16 cellular contexts compared by ENCODE assay signal in the genomic region with DNA sequence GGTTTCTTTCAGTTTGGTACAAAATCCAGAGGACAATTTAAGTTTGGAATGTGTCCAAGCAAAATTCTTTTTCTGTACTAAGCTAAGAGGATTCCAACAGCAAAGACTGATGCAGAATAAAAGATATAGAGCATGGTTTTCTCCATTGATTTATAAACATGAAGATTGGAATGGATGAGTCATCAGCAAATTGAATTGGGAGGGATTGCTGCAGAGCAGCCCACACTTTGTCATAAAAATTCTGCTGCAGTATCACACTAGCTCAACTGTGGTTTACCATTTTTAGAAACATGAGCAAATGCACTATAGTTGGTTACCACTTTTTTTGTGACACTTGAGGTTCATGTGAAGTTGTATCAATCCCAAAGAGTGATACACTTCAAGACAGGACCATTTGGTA. TPM values are rescaled to one million over a fixed set of nuclear protein-coding genes. Genes with fewer than 3 reads are reported as not detected.
A peak's percentile ranks its signal among the peaks of the same experiment; 100 is the strongest.
DNase-seq lines count a peak whose midpoint lies in the region; ATAC-seq and TF ChIP-seq lines count a peak whose summit lies in the region.
"Had no signal": no experiment of that assay in that cellular context is flagged by ENCODE, and none has a peak within 500 bp of the region (broad histone marks: within the 10 kb centered on the region; RNA-seq: fewer than 3 reads in every experiment).

No MANE protein-coding gene starts in this region.

- H3K9me3 ChIP-seq in left lung: no peaks in the 10 kb centered on the region
- H3K9me3 ChIP-seq: esophagus muscularis mucosa, pancreas had no signal

- TF ChIP-seq CTCF in KMS-11 (conservative IDR thresholded peaks at IDR 0.05; ENCODE audit: low read depth, low read length): no peak
- no peak for TF ChIP-seq CTCF in astrocyte of the spinal cord (IDR thresholded peaks at IDR 0.05; ENCODE audit: low read depth, low read length)
- no peak for TF ChIP-seq CTCF in left lung (IDR thresholded peaks at IDR 0.05)

- DNase-seq in AG20443 (ENCODE audit: low spot score): peak; percentile 64
- DNase-seq in astrocyte of the spinal cord (ENCODE audit: low read depth, low spot score): peak; percentile 83
- DNase-seq in left lung: no peak
- DNase-seq in activated gamma-delta T cell treated with Interleukin-2 at 50 U/mL for 16 hours: no peak
- no peak for DNase-seq in islet precursor cell
- DNase-seq: activated CD8-positive, alpha-beta T cell treated with anti-CD3 and anti-CD28 coated beads for 36 hours; amniotic stem cell; NCI-H526 treated with DMSO at 0.1 percent for 48 hours; pancreas had no signal

- no peaks in the 10 kb centered on the region for H3K79me2 ChIP-seq in KMS-11 (ENCODE audit: insufficient read depth, low read depth)

- H3K27ac ChIP-seq in KMS-11 (0 out of 2 replicates have a peak overlapping the region, but pooled peaks have one; percentile 8), left lung (peak overlapping the region in 1 of 2 donors; percentile 42)
- H3K27ac ChIP-seq: C4-2B, pancreas had no signal

- no peak overlapping the region for H3K9ac ChIP-seq in KMS-11

- no peaks in the 10 kb centered on the region for H3K36me3 ChIP-seq in KMS-11 (ENCODE audit: insufficient read depth)
- H3K36me3 ChIP-seq in left lung: no peaks in the 10 kb centered on the region
- H3K36me3 ChIP-seq: esophagus muscularis mucosa, pancreas had no signal

- H3K4me1 ChIP-seq in KMS-11 (ENCODE audit: low read depth, poor library complexity, severe bottlenecking): peaks cover 19% of the 10 kb centered on the region
- no peaks in the 10 kb centered on the region for H3K4me1 ChIP-seq in left lung
- H3K4me1 ChIP-seq: pancreas had no signal

- ATAC-seq in left lung (peak; percentile 55), HG03039 (IDR thresholded peaks at IDR 0.05; ENCODE audit: unreplicated experiment) (no peak), HG02759 (IDR thresholded peaks at IDR 0.05; ENCODE audit: unreplicated experiment) (no peak)
- ATAC-seq: activated CD8-positive, alpha-beta T cell treated with anti-CD3 and anti-CD28 coated beads for 36 hours; left lobe of liver had no signal

- H3K27me3 ChIP-seq in KMS-11 (ENCODE audit: insufficient read depth, low read depth) (no peaks in the 10 kb centered on the region), left lung (no peaks in the 10 kb centered on the region)
- H3K27me3 ChIP-seq: esophagus muscularis mucosa, pancreas had no signal

- no peak overlapping the region for H3K4me3 ChIP-seq in KMS-11 (IDR thresholded peaks at IDR 0.05; ENCODE audit: insufficient read depth, low read depth, low read length)
- H3K4me3 ChIP-seq in astrocyte of the spinal cord (ENCODE audit: low read depth, low read length): no peak overlapping the region
- no peak overlapping the region for H3K4me3 ChIP-seq in left lung
- H3K4me3 ChIP-seq: esophagus muscularis mucosa, pancreas had no signal

- in situ Hi-C loops in astrocyte of the spinal cord (cut with HindIII; ENCODE audit: low sequenced_read_pairs): no loop called here

- intact Hi-C loops in left lung (cut with DNase I): loop anchor here in 1 of 2 donors (10.0 kb wide), 1 partner anchor 45 kb away; no protein-coding TSS in a partner anchor

- no peak overlapping the region for H2AFZ ChIP-seq in KMS-11 (ENCODE audit: low read depth)

- H3K4me2 ChIP-seq in KMS-11: peak overlapping the region; percentile 64

- H4K20me1 ChIP-seq in KMS-11 (ENCODE audit: insufficient read depth): no peaks in the 10 kb centered on the region

RNA-seq across cellular contexts. Expression of gene LARP6, which starts 16.1 kb away (rescaled TPM):
- total RNA-seq in left lung: 1 to 10 TPM; 7.7 to 10.0 TPM
- total RNA-seq: T-helper 1 cell treated with Interleukin-12 subunit alpha and Interleukin-12 subunit beta and Interleukin-4 antibody, amounts not matched to agents 30 ng/mL and 1 ng/mL, for 36 hours had no signal

RNA-seq across cellular contexts. Expression of gene THAP10, which starts 22.2 kb away (rescaled TPM):
- total RNA-seq in left lung: 1 to 10 TPM; 1.8 to 2.2 TPM
- total RNA-seq: activated CD8-positive, alpha-beta T cell treated with anti-CD3 and anti-CD28 coated beads for 36 hours; T-helper 1 cell treated with Interleukin-12 subunit alpha and Interleukin-12 subunit beta and Interleukin-4 antibody, amounts not matched to agents 30 ng/mL and 1 ng/mL, for 36 hours had no signal

RNA-seq across cellular contexts. Expression of gene LRRC49, which starts 22.6 kb away (rescaled TPM):
- 1 to 10 TPM; 4.2 to 5.1 TPM for total RNA-seq in left lung
- total RNA-seq: activated CD8-positive, alpha-beta T cell treated with anti-CD3 and anti-CD28 coated beads for 36 hours; T-helper 1 cell treated with Interleukin-12 subunit alpha and Interleukin-12 subunit beta and Interleukin-4 antibody, amounts not matched to agents 30 ng/mL and 1 ng/mL, for 36 hours had no signal

Comparison
In these comparisons a context has a peak if more than half of its experiments do, and no peak if none do; other contexts are left out.
1. DNase-seq: peak in AG20443 (single experiment) and astrocyte of the spinal cord (single experiment); none in left lung (0 of 2), activated gamma-delta T cell treated with Interleukin-2 at 50 U/mL for 16 hours (single experiment) and islet precursor cell (single experiment).